ENCODE assay signal across 29 cellular contexts in genomic region chr6:43648248-43648647, GRCh38. TPM values are rescaled to one million over a fixed set of nuclear protein-coding genes. Genes with fewer than 3 reads are reported as not detected.
A peak's percentile ranks its signal among the peaks of the same experiment; 100 is the strongest.
DNase-seq lines count a peak whose midpoint lies in the region; ATAC-seq, FAIRE-seq and TF ChIP-seq lines count a peak whose summit lies in the region.
"Had no signal": no experiment of that assay in that cellular context is flagged by ENCODE, and none has a peak within 500 bp of the region (broad histone marks: within the 10 kb centered on the region; RNA-seq: fewer than 3 reads in every experiment).

No MANE protein-coding gene starts in this region.

- H3K4me1 ChIP-seq in HEK293 (ENCODE audit: control insufficient read depth, insufficient read depth, low read length) (peaks cover 7% of the 10 kb centered on the region), K562 (replicated peaks in 1 of 2; ENCODE audit: control insufficient read depth in 2 of 2, insufficient read depth in 2 of 2, low read length in 2 of 2) (peaks cover 0 to 11% of the 10 kb centered on the region in 2 experiments; a peak in 2 of 5 replicates), gastrocnemius medialis (peaks cover 0 to 8% of the 10 kb centered on the region in 2 donors)
- H3K4me1 ChIP-seq: BLaER1 had no signal

- H3K4me2 ChIP-seq in K562 (ENCODE audit: insufficient read depth, low read length): no peak overlapping the region
- H3K4me2 ChIP-seq: BLaER1 had no signal

- 52% methylated on average over 1 of the region's 2 CpGs for WGBS in K562 (ENCODE audit: insufficient coverage, low coverage, missing lambda C conversion rate)

- no peak overlapping the region for H2AFZ ChIP-seq in K562 (ENCODE audit: low read depth, low read length)

- peak overlapping the region; percentile 1 for H3K4me3 Mint-ChIP-seq in neural crest cell
- H3K4me3 Mint-ChIP-seq: CD14-positive monocyte; CD4-positive, alpha-beta memory T cell; CD4-positive, CD25-positive, alpha-beta regulatory T cell; CD8-positive, alpha-beta memory T cell had no signal

- no peaks in the 10 kb centered on the region for H3K9me3 ChIP-seq in HEK293 (ENCODE audit: control insufficient read depth, insufficient read depth, low read depth, low read length)
- no peaks in the 10 kb centered on the region for H3K9me3 ChIP-seq in K562 (replicated peaks; ENCODE audit: control insufficient read depth, insufficient read depth, low read depth, low read length)
- H3K9me3 ChIP-seq in gastrocnemius medialis: no peaks in the 10 kb centered on the region
- H3K9me3 ChIP-seq: BE2C, BLaER1 had no signal

- CTCF ChIA-PET in HEK293 (lab: Yijun Ruan, JAX) (interaction anchor here (0.5 to 2.0 kb wide), 5 partner anchors 9 to 565 kb away, joined by 3 to 7 read pairs (median 3); no protein-coding TSS in a partner anchor), K562 (lab: Yijun Ruan, JAX; ENCODE audit: low intra/inter-chr PET ratio) (no interaction called here)

- H3K27me3 ChIP-seq in K562 (ENCODE audit: control insufficient read depth in 2 of 2, insufficient read depth in 2 of 2, low read length in 2 of 2): no peaks in the 10 kb centered on the region
- H3K27me3 ChIP-seq in gastrocnemius medialis: no peaks in the 10 kb centered on the region
- H3K27me3 ChIP-seq: BE2C, BLaER1 had no signal

- no peak for TF ChIP-seq RAD21 in K562 (CRISPR knock-in tag; conservative IDR thresholded peaks at IDR 0.05 in 1 of 2, IDR thresholded peaks at IDR 0.05 in 1 of 2)

- H3K4me1 Mint-ChIP-seq in neural crest cell: peaks cover 18% of the 10 kb centered on the region

- POLR2A ChIA-PET in HEK293 (lab: Yijun Ruan, JAX) (interaction anchor here (5.3 kb wide), 1 partner anchor 12 kb away, joined by 33 read pairs; the partner anchor contains the start of gene MAD2L1BP), K562 (lab: Yijun Ruan, JAX) (interaction anchor here (0.7 to 10.9 kb wide), 8 partner anchors 8 to 376 kb away, joined by 3 to 206 read pairs (median 4); partner anchors contain the start of genes GTPBP2 and MAD2L1BP)

- H3K4me3 ChIP-seq in HEK293 (ENCODE audit: low read depth, low read length) (no peak overlapping the region), K562 (no peak overlapping the region), gastrocnemius medialis (no peak overlapping the region)
- H3K4me3 ChIP-seq: BLaER1, GM12878 had no signal

- H3K9me3 Mint-ChIP-seq in neural crest cell: no peaks in the 10 kb centered on the region
- H3K9me3 Mint-ChIP-seq: CD14-positive monocyte; CD4-positive, alpha-beta memory T cell; CD4-positive, CD25-positive, alpha-beta regulatory T cell; CD8-positive, alpha-beta memory T cell had no signal

- TF ChIP-seq CTCF in HEK293 (tag by site-specific recombination; IDR thresholded peaks at IDR 0.05): no peak
- no peak for TF ChIP-seq CTCF in K562 (IDR thresholded peaks at IDR 0.05 in 2 of 3, conservative IDR thresholded peaks at IDR 0.05 in 1 of 3; ENCODE audit: insufficient read depth in 2 of 3, low read depth in 1 of 3, low read length in 3 of 3)
- TF ChIP-seq CTCF in neural crest cell (conservative IDR thresholded peaks at IDR 0.05): no peak
- no peak for TF ChIP-seq CTCF in gastrocnemius medialis (IDR thresholded peaks at IDR 0.05 in 4 of 5, conservative IDR thresholded peaks at IDR 0.05 in 1 of 5)

- H4K20me1 ChIP-seq in K562 (replicated peaks; ENCODE audit: control insufficient read depth, insufficient read depth, low read length): no peaks in the 10 kb centered on the region

- no peaks in the 10 kb centered on the region; a peak in 1 of 3 replicates for H3K36me3 ChIP-seq in HEK293 (ENCODE audit: control insufficient read depth in 2 of 2, insufficient read depth in 1 of 2, low read length in 2 of 2)
- H3K36me3 ChIP-seq in K562 (ENCODE audit: control insufficient read depth, insufficient read depth, low read length): no peaks in the 10 kb centered on the region
- H3K36me3 ChIP-seq in gastrocnemius medialis: no peaks in the 10 kb centered on the region
- H3K36me3 ChIP-seq: BE2C had no signal

- no peaks in the 10 kb centered on the region for H3K9me1 ChIP-seq in K562 (ENCODE audit: control insufficient read depth, insufficient read depth, low read length)

- no peak for TF ChIP-seq EP300 in K562 (IDR thresholded peaks at IDR 0.05; ENCODE audit: low read length)

- ATAC-seq in K562 (no peak), gastrocnemius medialis (no peak), HG03039 (IDR thresholded peaks at IDR 0.05; ENCODE audit: unreplicated experiment) (no peak)
- ATAC-seq: GM12878 had no signal

- no peak overlapping the region for H3K27ac Mint-ChIP-seq in neural crest cell (ENCODE audit: unreplicated experiment)
- H3K27ac Mint-ChIP-seq: CD8-positive, alpha-beta memory T cell had no signal

- H3K27me3 Mint-ChIP-seq in neural crest cell (ENCODE audit: low read depth): no peaks in the 10 kb centered on the region
- H3K27me3 Mint-ChIP-seq: CD4-positive, CD25-positive, alpha-beta regulatory T cell; CD8-positive, alpha-beta memory T cell had no signal

- TF ChIP-seq POLR2A in K562 (conservative IDR thresholded peaks at IDR 0.05) (no peak), gastrocnemius medialis (IDR thresholded peaks at IDR 0.05) (no peak)

- H3K27ac ChIP-seq in HEK293 (ENCODE audit: extremely low read depth, low read depth, low read length) (no peak overlapping the region), K562 (ENCODE audit: extremely low read depth, low read depth, low read length) (no peak overlapping the region), gastrocnemius medialis (no peak overlapping the region)
- H3K27ac ChIP-seq: BLaER1 had no signal

- intact Hi-C loops in K562 (cut with micrococcal nuclease) (no loop called here), gastrocnemius medialis (cut with DNase I; ENCODE audit: low total_unique reads) (no loop called here)

- BruUV-seq in K562 (replicated peaks; lab: Mats Ljungman, UMichigan): no TSS peak

- DNase-seq in NAMALWA (ENCODE audit: low spot score): peak; percentile 1
- DNase-seq in K562 (ENCODE audit: extremely low read depth in 1 of 4, low spot score in 3 of 4): no peak
- DNase-seq in neural crest cell (ENCODE audit: low read depth, low spot score): no peak
- no peak for DNase-seq in glomerular visceral epithelial cell (ENCODE audit: extremely low spot score)
- DNase-seq in gastrocnemius medialis: no peak
- DNase-seq: 8988T; ACHN; BE2C; C1 segment of cervical spinal cord; CD4-positive, alpha-beta memory T cell; CD4-positive, CD25-positive, alpha-beta regulatory T cell; CD8-positive, alpha-beta memory T cell; COR-L47; DMS 273 treated with DMSO at 0.1 percent for 48 hours; DMS153; DMS53; DMS79; DND-41; EL; GDM1 had no signal

- H3K9ac ChIP-seq in K562 (ENCODE audit: insufficient read depth in 1 of 2, low read depth in 2 of 2, low read length in 2 of 2): 0 out of 4 replicates have a peak overlapping the region, but pooled peaks of 1 of the 2 experiments have one; percentile 0
- H3K9ac ChIP-seq: BLaER1 had no signal

- no peaks in the 10 kb centered on the region for H3K79me2 ChIP-seq in K562 (ENCODE audit: control insufficient read depth, insufficient read depth, low read length)

- in situ Hi-C loops in K562 (cut with MboI) (no loop called here), gastrocnemius medialis (cut with MboI; ENCODE audit: low sequenced_read_pairs in 4 of 4) (no loop called here)

- no peaks in the 10 kb centered on the region for H3K36me3 Mint-ChIP-seq in neural crest cell (ENCODE audit: low read depth)

- no peak for FAIRE-seq in K562 (lab: Jason Lieb, UNC)
- FAIRE-seq: A204.1, GM12878, GM12892, GM18507 had no signal

RNA-seq across cellular contexts. Expression of gene RSPH9, which starts 3.4 kb away (rescaled TPM):
- total RNA-seq in K562 (2011; cell fraction: chromatin; rRNA removed; ENCODE audit: low replicate concordance): 0.32 TPM in 1 of 2 replicates, not detected in the other
- 0.17 TPM in 1 of 2 replicates, not detected in the other for total RNA-seq in K562 (2011; cell fraction: nucleolus; rRNA removed)
- 0.22 and 0.38 TPM in 2 replicates for total RNA-seq in K562 (2011; cell fraction: nucleoplasm; rRNA removed)
- 0.05 TPM in 1 of 2 replicates, not detected in the other for total RNA-seq in K562 (2014; rRNA removed)
- total RNA-seq in K562 (2014; rRNA removed; fragmentation: Illumina TruSeq; extraction: Trizol): not detected in 2 replicates
- total RNA-seq in K562 (2015; rRNA removed; fragmentation: Illumina TruSeq; extraction: Trizol): not detected in 2 replicates
- not detected in 2 replicates for total RNA-seq in K562 (2021)
- polyA plus RNA-seq in K562 (2011; rRNA removed): 0.04 TPM in 1 of 2 replicates, not detected in the other
- polyA plus RNA-seq in K562 (2011; cell fraction: cytosol; rRNA removed): not detected in 2 replicates
- polyA plus RNA-seq in K562 (2011; cell fraction: nucleus; rRNA removed): 0.04 TPM in 1 of 2 replicates, not detected in the other
- 0.40 and 0.49 TPM in 2 replicates for polyA plus RNA-seq in K562 (2012)
- polyA plus RNA-seq in K562 (2014; fragmentation: Illumina TruSeq; extraction: Trizol): not detected in 2 replicates
- under 1 TPM; 0.39 to 0.60 TPM for polyA plus RNA-seq in K562 (2014; fragmentation: Nextera tagmentation; extraction: Ambion mirVana)
- polyA plus RNA-seq in K562 (2014; rRNA removed): not detected in 2 replicates
- polyA minus RNA-seq in K562 (2011; rRNA and poly(A)+ RNA removed): 0.11 and 0.15 TPM in 2 replicates
- polyA minus RNA-seq in K562 (2011; cell fraction: cytosol; rRNA and poly(A)+ RNA removed): not detected in 2 replicates
- polyA minus RNA-seq in K562 (2011; cell fraction: nucleus; rRNA and poly(A)+ RNA removed): 0.22 TPM in 1 of 2 replicates, not detected in the other
- total RNA-seq in neural crest cell: 0.57 and 0.63 TPM in 2 replicates
- under 1 TPM in 1 of 4 donors, not detected in 3; 0.09 TPM for total RNA-seq in gastrocnemius medialis
- total RNA-seq: CD4-positive, alpha-beta memory T cell; CD8-positive, alpha-beta memory T cell; Daoy; GM12878 had no signal

RNA-seq across cellular contexts. Expression of gene MAD2L1BP, which starts 12.6 kb away (rescaled TPM):
- total RNA-seq in K562 (2011; cell fraction: chromatin; rRNA removed; ENCODE audit: low replicate concordance): 89.9 and 155 TPM in 2 replicates
- 95.9 and 115 TPM in 2 replicates for total RNA-seq in K562 (2011; cell fraction: nucleolus; rRNA removed)
- 87.8 and 100 TPM in 2 replicates for total RNA-seq in K562 (2011; cell fraction: nucleoplasm; rRNA removed)
- total RNA-seq in K562 (2014; rRNA removed) (69.7 and 78.1 TPM in 2 replicates), K562 (2014; rRNA removed; fragmentation: Illumina TruSeq; extraction: Trizol) (73.8 and 76.7 TPM in 2 replicates), K562 (2015; rRNA removed; fragmentation: Illumina TruSeq; extraction: Trizol) (73.2 and 75.1 TPM in 2 replicates), K562 (2021) (71.5 and 77.4 TPM in 2 replicates), neural crest cell (43.2 and 43.5 TPM in 2 replicates), gastrocnemius medialis (10 to 100 TPM; 25.1 to 55.4 (median 25.2) TPM)
- polyA plus RNA-seq in K562 (2011; rRNA removed) (120 TPM in 2 replicates), K562 (2014; fragmentation: Illumina TruSeq; extraction: Trizol) (113 and 116 TPM in 2 replicates), K562 (2014; fragmentation: Nextera tagmentation; extraction: Ambion mirVana) (100 to 1,000 TPM; 241 to 321 TPM), K562 (2014; rRNA removed) (102 and 111 TPM in 2 replicates)
- polyA plus RNA-seq in K562 (2011; cell fraction: cytosol; rRNA removed): 173 and 183 TPM in 2 replicates
- polyA plus RNA-seq in K562 (2011; cell fraction: nucleus; rRNA removed): 62.0 and 78.0 TPM in 2 replicates
- 49.6 and 65.4 TPM in 2 replicates for polyA plus RNA-seq in K562 (2012)
- 73.9 and 74.5 TPM in 2 replicates for polyA minus RNA-seq in K562 (2011; rRNA and poly(A)+ RNA removed)
- 33.5 and 38.0 TPM in 2 replicates for polyA minus RNA-seq in K562 (2011; cell fraction: cytosol; rRNA and poly(A)+ RNA removed)
- polyA minus RNA-seq in K562 (2011; cell fraction: nucleus; rRNA and poly(A)+ RNA removed): 18.2 and 39.4 TPM in 2 replicates

RNA-seq across cellular contexts. Expression of gene GTPBP2, which starts 19.2 kb away (rescaled TPM):
- 558 and 907 TPM in 2 replicates for total RNA-seq in K562 (2011; cell fraction: chromatin; rRNA removed; ENCODE audit: low replicate concordance)
- total RNA-seq in K562 (2011; cell fraction: nucleolus; rRNA removed): 446 and 460 TPM in 2 replicates
- total RNA-seq in K562 (2011; cell fraction: nucleoplasm; rRNA removed): 547 and 636 TPM in 2 replicates
- 111 and 127 TPM in 2 replicates for total RNA-seq in K562 (2014; rRNA removed)
- 92.5 and 99.4 TPM in 2 replicates for total RNA-seq in K562 (2014; rRNA removed; fragmentation: Illumina TruSeq; extraction: Trizol)
- total RNA-seq in K562 (2015; rRNA removed; fragmentation: Illumina TruSeq; extraction: Trizol): 68.8 and 71.1 TPM in 2 replicates
- total RNA-seq in K562 (2021): 121 and 162 TPM in 2 replicates
- polyA plus RNA-seq in K562 (2011; rRNA removed): 184 and 259 TPM in 2 replicates
- 167 and 217 TPM in 2 replicates for polyA plus RNA-seq in K562 (2011; cell fraction: cytosol; rRNA removed)
- polyA plus RNA-seq in K562 (2011; cell fraction: nucleus; rRNA removed): 1,016 and 1,080 TPM in 2 replicates
- 101 and 429 TPM in 2 replicates for polyA plus RNA-seq in K562 (2012)
- polyA plus RNA-seq in K562 (2014; fragmentation: Illumina TruSeq; extraction: Trizol): 162 and 169 TPM in 2 replicates
- polyA plus RNA-seq in K562 (2014; fragmentation: Nextera tagmentation; extraction: Ambion mirVana): 10 to 100 TPM; 48.4 to 60.9 TPM
- polyA plus RNA-seq in K562 (2014; rRNA removed): 171 and 196 TPM in 2 replicates
- 87.3 and 97.4 TPM in 2 replicates for polyA minus RNA-seq in K562 (2011; rRNA and poly(A)+ RNA removed)
- 46.5 and 62.7 TPM in 2 replicates for polyA minus RNA-seq in K562 (2011; cell fraction: cytosol; rRNA and poly(A)+ RNA removed)
- polyA minus RNA-seq in K562 (2011; cell fraction: nucleus; rRNA and poly(A)+ RNA removed): 121 and 183 TPM in 2 replicates
- total RNA-seq in neural crest cell: 70.0 and 70.6 TPM in 2 replicates
- 10 to 100 TPM; 25.0 to 39.4 (median 27.1) TPM for total RNA-seq in gastrocnemius medialis

RNA-seq across cellular contexts. Expression of gene MRPS18A, which starts 39.3 kb away (rescaled TPM):
- total RNA-seq in K562 (2011; cell fraction: chromatin; rRNA removed; ENCODE audit: low replicate concordance): 30.9 and 95.8 TPM in 2 replicates
- 81.3 and 96.7 TPM in 2 replicates for total RNA-seq in K562 (2011; cell fraction: nucleolus; rRNA removed)
- 48.8 and 57.7 TPM in 2 replicates for total RNA-seq in K562 (2011; cell fraction: nucleoplasm; rRNA removed)
- total RNA-seq in K562 (2014; rRNA removed) (130 and 161 TPM in 2 replicates), K562 (2014; rRNA removed; fragmentation: Illumina TruSeq; extraction: Trizol) (63.9 and 87.5 TPM in 2 replicates), K562 (2015; rRNA removed; fragmentation: Illumina TruSeq; extraction: Trizol) (115 and 119 TPM in 2 replicates), K562 (2021) (102 and 104 TPM in 2 replicates), neural crest cell (49.5 and 50.6 TPM in 2 replicates), gastrocnemius medialis (100 to 1,000 TPM; 161 to 171 (median 168) TPM)
- polyA plus RNA-seq in K562 (2011; rRNA removed) (104 and 112 TPM in 2 replicates), K562 (2014; fragmentation: Illumina TruSeq; extraction: Trizol) (159 and 185 TPM in 2 replicates), K562 (2014; fragmentation: Nextera tagmentation; extraction: Ambion mirVana) (100 to 1,000 TPM; 204 to 243 TPM), K562 (2014; rRNA removed) (125 and 133 TPM in 2 replicates)
- polyA plus RNA-seq in K562 (2011; cell fraction: cytosol; rRNA removed): 155 and 252 TPM in 2 replicates
- polyA plus RNA-seq in K562 (2011; cell fraction: nucleus; rRNA removed): 54.3 and 56.2 TPM in 2 replicates
- polyA plus RNA-seq in K562 (2012): 113 and 127 TPM in 2 replicates
- polyA minus RNA-seq in K562 (2011; rRNA and poly(A)+ RNA removed): 78.1 and 100 TPM in 2 replicates
- 41.0 and 52.2 TPM in 2 replicates for polyA minus RNA-seq in K562 (2011; cell fraction: cytosol; rRNA and poly(A)+ RNA removed)
- polyA minus RNA-seq in K562 (2011; cell fraction: nucleus; rRNA and poly(A)+ RNA removed): 41.9 and 47.8 TPM in 2 replicates
